In genomic region chr11:66421492-66422205, GRCh38 we compare ENCODE assay signal across 1 cellular context.
TF ChIP-seq lines count a peak whose summit lies in the region.

No MANE protein-coding gene starts in this region.

TF ChIP-seq in WTC11, 78 proteins besides CTCF, POLR2A, EP300 and RAD21 (continued from another document and continues in another):
- TF ChIP-seq ARID4B (CRISPR knock-in tag; IDR thresholded peaks at IDR 0.05; ENCODE audit: borderline replicate concordance) (peak; percentile 100), ZNF263 (CRISPR knock-in tag; IDR thresholded peaks at IDR 0.05; ENCODE audit: low read depth) (peak; percentile 99), NFYB (CRISPR knock-in tag; conservative IDR thresholded peaks at IDR 0.05; ENCODE audit: low read depth) (peak; percentile 97), ZNF423 (CRISPR knock-in tag; IDR thresholded peaks at IDR 0.05) (peak; percentile 99), AFF4 (CRISPR knock-in tag; IDR thresholded peaks at IDR 0.05; ENCODE audit: borderline replicate concordance) (peak; percentile 100), HMGA2 (CRISPR knock-in tag; IDR thresholded peaks at IDR 0.05) (no peak; the same call in 1 of the 2 replicates), GTF2I (CRISPR knock-in tag; conservative IDR thresholded peaks at IDR 0.05) (no peak), MXD4 (CRISPR knock-in tag; IDR thresholded peaks at IDR 0.05; ENCODE audit: borderline replicate concordance) (peak; percentile 100), ELF4 (CRISPR knock-in tag; IDR thresholded peaks at IDR 0.05; ENCODE audit: low read depth) (peak; percentile 100), ERG (CRISPR knock-in tag; IDR thresholded peaks at IDR 0.05) (peak; percentile 100), ZNF219 (CRISPR knock-in tag; IDR thresholded peaks at IDR 0.05; ENCODE audit: borderline replicate concordance) (peak; percentile 100), TP53 (CRISPR knock-in tag; IDR thresholded peaks at IDR 0.05) (peak; percentile 100), ZNF532 (CRISPR knock-in tag; IDR thresholded peaks at IDR 0.05; ENCODE audit: borderline replicate concordance) (peak; percentile 99), USF1 (CRISPR knock-in tag; IDR thresholded peaks at IDR 0.05) (peak; percentile 99), ZNF121 (CRISPR knock-in tag; IDR thresholded peaks at IDR 0.05) (peak; percentile 100), KAT7 (CRISPR knock-in tag; IDR thresholded peaks at IDR 0.05; ENCODE audit: borderline replicate concordance) (peak; percentile 100), SMAD4 (CRISPR knock-in tag; IDR thresholded peaks at IDR 0.05) (peak; percentile 100), ATF3 (CRISPR knock-in tag; conservative IDR thresholded peaks at IDR 0.05) (peak; percentile 100), IRF2 (CRISPR knock-in tag; IDR thresholded peaks at IDR 0.05; ENCODE audit: borderline replicate concordance, low read depth) (peak; percentile 100), ZNF281 (CRISPR knock-in tag; IDR thresholded peaks at IDR 0.05) (peak; percentile 100), E2F5 (CRISPR knock-in tag; IDR thresholded peaks at IDR 0.05) (peak; percentile 100), PRRX2 (CRISPR knock-in tag; IDR thresholded peaks at IDR 0.05) (peak; percentile 100), TCF7 (CRISPR knock-in tag; IDR thresholded peaks at IDR 0.05; ENCODE audit: low read depth) (peak; percentile 100), E2F4 (CRISPR knock-in tag; IDR thresholded peaks at IDR 0.05; ENCODE audit: borderline replicate concordance, low read depth) (peak; percentile 100), ZBTB21 (CRISPR knock-in tag; IDR thresholded peaks at IDR 0.05; ENCODE audit: borderline replicate concordance) (peak; percentile 100), CREB1 (CRISPR knock-in tag; IDR thresholded peaks at IDR 0.05) (peak; percentile 100), FOXK1 (CRISPR knock-in tag; IDR thresholded peaks at IDR 0.05) (peak; percentile 100), MLX (CRISPR knock-in tag; IDR thresholded peaks at IDR 0.05) (peak; percentile 100), SP1 (CRISPR knock-in tag; conservative IDR thresholded peaks at IDR 0.05) (peak; percentile 100), FOXP4 (CRISPR knock-in tag; IDR thresholded peaks at IDR 0.05) (peak; percentile 100), ZNF232 (CRISPR knock-in tag; IDR thresholded peaks at IDR 0.05) (peak; percentile 100), MYBL2 (CRISPR knock-in tag; IDR thresholded peaks at IDR 0.05) (peak; percentile 100), SMAD3 (CRISPR knock-in tag; IDR thresholded peaks at IDR 0.05; ENCODE audit: borderline replicate concordance) (peak; percentile 100)
